Comparison of ENCODE assay signal across 20 cellular contexts in the genomic region with DNA sequence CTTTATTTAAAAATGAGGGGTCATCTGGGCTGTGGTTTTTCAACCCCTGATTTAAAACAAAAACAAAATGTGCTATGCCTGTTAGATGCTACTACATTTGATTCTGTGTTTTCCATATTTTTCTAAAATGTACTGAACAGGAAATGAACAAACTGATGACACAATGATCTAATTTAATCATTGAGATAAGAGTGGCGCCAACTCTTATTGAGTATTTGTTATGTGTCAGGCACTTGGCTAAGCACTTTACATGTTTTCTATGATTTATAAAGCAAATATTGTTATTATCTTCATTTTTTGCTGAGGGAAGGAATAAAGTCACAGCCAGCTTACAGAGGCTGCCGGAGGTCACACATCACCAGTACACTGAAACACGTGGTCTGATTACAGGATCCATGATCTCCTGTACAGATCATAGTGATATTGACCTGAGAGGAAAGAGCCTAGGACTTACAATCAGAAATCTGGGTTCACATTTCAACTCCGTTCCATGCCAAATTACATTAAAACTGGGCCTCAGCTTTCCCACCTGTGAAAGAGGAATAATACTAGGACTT.
"Had no signal": no experiment of that assay in that cellular context is flagged by ENCODE, and none has a peak within 500 bp of the region (broad histone marks: within the 10 kb centered on the region; RNA-seq: fewer than 3 reads in every experiment).

No MANE protein-coding gene starts in this region.

- H3K27me3 ChIP-seq: colonic mucosa, gastrocnemius medialis, pancreas, sigmoid colon, stomach, testis, tibial artery had no signal

- H3K4me3 ChIP-seq: colonic mucosa, gastrocnemius medialis, mucosa of descending colon, pancreas, sigmoid colon, stomach, testis, tibial artery had no signal

- H3K4me1 ChIP-seq: colonic mucosa, pancreas, sigmoid colon, stomach, testis, tibial artery had no signal

- H3K36me3 ChIP-seq: colonic mucosa, gastrocnemius medialis, neutrophil, pancreas, sigmoid colon, stomach, tibial artery had no signal

- DNase-seq: colonic mucosa; effector memory CD4-positive, alpha-beta T cell; erythroblast; foreskin fibroblast; gastrocnemius medialis; head of caudate nucleus; mesenchymal stem cell; mucosa of descending colon; naive B cell; pancreas; sigmoid colon; stimulated activated CD4-positive, alpha-beta T cell treated with anti-CD3 and anti-CD28 coated beads, Interleukin-2, amount 100 ng/mL, for 24 hours; stimulated activated CD4-positive, alpha-beta T cell treated with anti-CD3 and anti-CD28 coated beads, Interleukin-4, amount 100 ng/mL, for 24 hours; stimulated activated naive CD4-positive, alpha-beta T cell treated with Interleukin-2 at 50 U/mL for 16 hours; stomach; testis; tibial artery had no signal

- H3K27ac ChIP-seq: colonic mucosa, gastrocnemius medialis, neutrophil, pancreas, sigmoid colon, stomach, testis, tibial artery had no signal

- ATAC-seq: gastrocnemius medialis; mucosa of descending colon; natural killer cell treated with Interleukin-12 subunit alpha and Interleukin-12 subunit beta and Interleukin-15 and Interleukin-18, amount 100 ng/mL, for 72 hours; pancreas; stimulated activated effector memory CD8-positive, alpha-beta T cell treated with anti-CD3 and anti-CD28 coated beads, Interleukin-12 subunit alpha, Interleukin-12 subunit beta, amount 100 ng/mL, for 72 hours had no signal

- H3K9me3 ChIP-seq: colonic mucosa, gastrocnemius medialis, mucosa of descending colon, neutrophil, pancreas, sigmoid colon, stomach, testis, tibial artery had no signal
